ENCODE assay signal across 1 cellular context in genomic region chr19:44072543-44073401, GRCh38.
TF ChIP-seq lines count a peak whose summit lies in the region.

No MANE protein-coding gene starts in this region.

TF ChIP-seq in A549, 52 proteins besides CTCF, POLR2A, EP300 and RAD21:
- TF ChIP-seq TP53 (CRISPR knock-in tag; IDR thresholded peaks at IDR 0.05) (no peak), ZC3H11A (IDR thresholded peaks at IDR 0.05) (no peak), TFCP2L1 (CRISPR knock-in tag; IDR thresholded peaks at IDR 0.05) (no peak), RCOR1 (IDR thresholded peaks at IDR 0.05; ENCODE audit: low read depth, low read length) (no peak), JUNB (IDR thresholded peaks at IDR 0.05) (no peak), HEYL (CRISPR knock-in tag; IDR thresholded peaks at IDR 0.05) (no peak), HOXB13 (CRISPR knock-in tag; IDR thresholded peaks at IDR 0.05; ENCODE audit: low read depth) (no peak), ZSCAN20 (CRISPR knock-in tag; IDR thresholded peaks at IDR 0.05) (no peak), PHF8 (IDR thresholded peaks at IDR 0.05; ENCODE audit: borderline replicate concordance, low read depth) (no peak), MAX (IDR thresholded peaks at IDR 0.05) (no peak), BHLHE40 (IDR thresholded peaks at IDR 0.05; ENCODE audit: low read depth, low read length) (no peak), USF2 (IDR thresholded peaks at IDR 0.05) (no peak), FOSL2 (IDR thresholded peaks at IDR 0.05) (no peak), FOSL2 (CRISPR knock-in tag; IDR thresholded peaks at IDR 0.05) (no peak), ZFP36 (IDR thresholded peaks at IDR 0.05; ENCODE audit: borderline replicate concordance, partially characterized antibody) (no peak), NFE2L2 (conservative IDR thresholded peaks at IDR 0.05; ENCODE audit: low read length) (no peak), EHMT2 (IDR thresholded peaks at IDR 0.05; ENCODE audit: low read depth) (no peak), FOXS1 (CRISPR knock-in tag; IDR thresholded peaks at IDR 0.05) (no peak), POLR2AphosphoS2 (conservative IDR thresholded peaks at IDR 0.05; ENCODE audit: low read length) (no peak), RNF2 (IDR thresholded peaks at IDR 0.05; ENCODE audit: borderline replicate concordance, low read depth) (no peak)
